8 cellular contexts compared by ENCODE assay signal in genomic region chr3:146544013-146544928, GRCh38.
DNase-seq lines count a peak whose midpoint lies in the region; ATAC-seq lines count a peak whose summit lies in the region.

TSS of gene PLSCR1 (minus strand) at chr3:146544607. CDS start at chr3:146536552, 8,055 bp downstream.

- peak; percentile 91 for ATAC-seq in GM18907 (IDR thresholded peaks at IDR 0.05; ENCODE audit: unreplicated experiment)
- peak; percentile 81 for ATAC-seq in HG03139 (IDR thresholded peaks at IDR 0.05; ENCODE audit: unreplicated experiment)

- DNase-seq in AG08395 (ENCODE audit: low spot score): peak; percentile 95
- peak; percentile 77 for DNase-seq in NCI-H345 (lab: John Stamatoyannopoulos, UW)
- peak; percentile 67 for DNase-seq in activated CD4-positive, CD25-positive, alpha-beta regulatory T cell treated with anti-CD3 and anti-CD28 coated beads, Interleukin-2, amount 50 U/mL, for 72 hours
- DNase-seq in cerebellar cortex (ENCODE audit: low spot score): peak; percentile 41
- DNase-seq in islet precursor cell: peak; percentile 98
- peak; percentile 56 for DNase-seq in stimulated activated CD4-positive, alpha-beta T cell treated with anti-CD3 and anti-CD28 coated beads, Interleukin-12 subunit alpha, Interleukin-12 subunit beta, amount 100 ng/mL, for 4 hours

Comparison
In these comparisons a context has a peak if more than half of its experiments do, and no peak if none do; other contexts are left out.
1. Peak in every context shown above with its lines: DNase-seq and ATAC-seq.
2. DNase-seq: peak in every context shown above with its lines; median percentile 98 in islet precursor cell; 95 in AG08395; 77 in NCI-H345; 67 in activated CD4-positive, CD25-positive, alpha-beta regulatory T cell treated with anti-CD3 and anti-CD28 coated beads, Interleukin-2, amount 50 U/mL, for 72 hours; 56 in stimulated activated CD4-positive, alpha-beta T cell treated with anti-CD3 and anti-CD28 coated beads, Interleukin-12 subunit alpha, Interleukin-12 subunit beta, amount 100 ng/mL, for 4 hours; 41 in cerebellar cortex.